In the genomic region with DNA sequence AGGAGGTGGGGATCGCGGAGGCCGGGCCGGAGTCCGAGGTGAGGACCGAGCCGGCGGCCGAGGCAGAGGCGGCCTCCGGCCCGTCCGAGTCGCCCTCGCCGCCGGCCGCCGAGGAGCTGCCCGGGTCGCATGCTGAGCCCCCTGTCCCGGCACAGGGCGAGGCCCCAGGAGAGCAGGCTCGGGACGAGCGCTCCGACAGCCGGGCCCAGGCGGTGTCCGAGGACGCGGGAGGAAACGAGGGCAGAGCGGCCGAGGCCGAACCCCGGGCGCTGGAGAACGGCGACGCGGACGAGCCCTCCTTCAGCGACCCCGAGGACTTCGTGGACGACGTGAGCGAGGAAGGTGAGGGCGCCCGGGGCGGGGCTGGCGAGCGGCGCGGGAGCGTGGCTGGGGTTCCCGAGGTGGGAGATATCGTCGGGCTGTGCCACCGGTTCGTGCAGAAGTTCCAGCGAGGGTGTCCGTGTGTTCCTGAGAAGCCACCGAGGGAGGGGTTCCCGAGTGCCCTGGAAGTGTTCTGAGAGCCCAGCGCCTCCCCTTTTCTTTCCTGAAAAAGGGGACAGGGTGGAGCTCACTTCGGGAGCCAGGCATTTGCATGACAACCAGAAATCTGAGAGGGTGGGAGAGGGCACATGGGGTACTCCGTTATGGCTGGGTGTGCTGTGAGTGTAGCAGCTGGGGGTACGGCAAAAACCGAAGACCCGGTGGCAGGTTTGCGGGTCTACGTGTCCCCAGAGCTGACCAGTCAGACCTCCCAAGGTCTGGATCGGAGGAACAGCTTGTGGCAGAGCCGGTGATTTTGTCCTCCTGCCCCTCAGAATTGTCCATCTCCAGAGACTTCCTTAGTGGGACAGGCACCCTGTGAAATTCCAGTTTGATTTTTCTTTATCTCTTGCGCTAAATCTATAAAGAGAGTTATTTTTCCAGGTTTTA, we compare ENCODE assay signal across 1 cellular context.
TF ChIP-seq lines count a peak whose summit lies in the region.

No MANE protein-coding gene starts in this region.

TF ChIP-seq in IMR-90, 13 proteins besides CTCF, POLR2A, EP300 and RAD21:
- 0 out of 2 replicates have a peak, but pooled peaks have one; percentile 14 for TF ChIP-seq MXI1 (IDR thresholded peaks at IDR 0.05; ENCODE audit: borderline replicate concordance, low read depth, low read length)
- TF ChIP-seq RCOR1 (IDR thresholded peaks at IDR 0.05; ENCODE audit: insufficient replicate concordance, low read length): no peak
- TF ChIP-seq CEBPB (IDR thresholded peaks at IDR 0.05; ENCODE audit: low read depth, low read length): no peak
